Comparison of ENCODE assay signal across 14 cellular contexts in genomic region chr15:63915209-63915887, GRCh38.
DNase-seq lines count a peak whose midpoint lies in the region; ATAC-seq and TF ChIP-seq lines count a peak whose summit lies in the region.
"Had no signal": no experiment of that assay in that cellular context is flagged by ENCODE, and none has a peak within 500 bp of the region (broad histone marks: within the 10 kb centered on the region; RNA-seq: fewer than 3 reads in every experiment).

No MANE protein-coding gene starts in this region.

- no peak overlapping the region for H3K4me2 ChIP-seq in neuronal stem cell (ENCODE audit: insufficient read depth, low read length, poor library complexity, severe bottlenecking)
- H3K4me2 ChIP-seq: smooth muscle cell had no signal

- no peak overlapping the region for H2BK5ac ChIP-seq in neuronal stem cell (ENCODE audit: low read length)

- no peak for ATAC-seq in GM18502 (IDR thresholded peaks at IDR 0.05; ENCODE audit: poor library complexity, unreplicated experiment)
- ATAC-seq in GM18867 (IDR thresholded peaks at IDR 0.05; ENCODE audit: unreplicated experiment) = no peak
- ATAC-seq: natural killer cell treated with Interleukin-12 subunit alpha and Interleukin-12 subunit beta and Interleukin-15 and Interleukin-18, amount 100 ng/mL, for 72 hours had no signal

- no peak overlapping the region for H3K4me3 Mint-ChIP-seq in chondrocyte (ENCODE audit: unreplicated experiment)
- H3K4me3 Mint-ChIP-seq: CD4-positive, alpha-beta T cell; natural killer cell treated with Interleukin-12 subunit alpha and Interleukin-12 subunit beta and Interleukin-15 and Interleukin-18, amount 100 ng/mL, for 72 hours had no signal

- no peak overlapping the region for H2AFZ ChIP-seq in neuronal stem cell (ENCODE audit: low read length)

- H3K9ac ChIP-seq in neuronal stem cell (ENCODE audit: low read depth, low read length, poor library complexity) = no peak overlapping the region

- H3K18ac ChIP-seq in neuronal stem cell (ENCODE audit: low read length) = no peak overlapping the region

- no peaks in the 10 kb centered on the region for H3K9me3 ChIP-seq in neuronal stem cell (replicated peaks in 1 of 2; ENCODE audit: control insufficient read depth in 2 of 2, insufficient read depth in 1 of 2, low read depth in 1 of 2, low read length in 2 of 2)

- H3K27ac Mint-ChIP-seq in chondrocyte (ENCODE audit: unreplicated experiment) = peak overlapping the region; percentile 27
- H3K27ac Mint-ChIP-seq: CD4-positive, alpha-beta T cell; natural killer cell treated with Interleukin-12 subunit alpha and Interleukin-12 subunit beta and Interleukin-15 and Interleukin-18, amount 100 ng/mL, for 72 hours had no signal

- no peaks in the 10 kb centered on the region for H3K36me3 ChIP-seq in neuronal stem cell (replicated peaks in 1 of 2; ENCODE audit: control insufficient read depth in 2 of 2, insufficient read depth in 2 of 2, low read length in 2 of 2)
- H3K36me3 ChIP-seq: cardiac muscle cell had no signal

- POLR2A ChIA-PET in GM10248 (lab: Yijun Ruan, JAX) = no interaction called here

- H3K4me3 ChIP-seq in neuronal stem cell (ENCODE audit: low read length in 2 of 2) = no peak overlapping the region
- H3K4me3 ChIP-seq: cardiac muscle cell, smooth muscle cell had no signal

- H3K79me1 ChIP-seq in neuronal stem cell (ENCODE audit: low read depth, low read length) = no peaks in the 10 kb centered on the region

- no peaks in the 10 kb centered on the region for H3K27me3 Mint-ChIP-seq in chondrocyte (ENCODE audit: low read depth)
- H3K27me3 Mint-ChIP-seq: CD4-positive, alpha-beta T cell; natural killer cell treated with Interleukin-12 subunit alpha and Interleukin-12 subunit beta and Interleukin-15 and Interleukin-18, amount 100 ng/mL, for 72 hours had no signal

- H3K14ac ChIP-seq in neuronal stem cell (ENCODE audit: low read length) = no peak overlapping the region

- H2BK15ac ChIP-seq in neuronal stem cell (ENCODE audit: low read length) = peak overlapping the region; percentile 30

- H2BK12ac ChIP-seq in neuronal stem cell (ENCODE audit: low read length) = no peak overlapping the region

- H3K27me3 ChIP-seq in neuronal stem cell (ENCODE audit: control insufficient read depth in 3 of 3, insufficient read depth in 3 of 3, low read depth in 1 of 3, low read length in 3 of 3) = no peaks in the 10 kb centered on the region
- H3K27me3 ChIP-seq: cardiac muscle cell had no signal

- H3K9me3 Mint-ChIP-seq in chondrocyte (ENCODE audit: low read depth) = no peaks in the 10 kb centered on the region
- H3K9me3 Mint-ChIP-seq: CD4-positive, alpha-beta T cell; natural killer cell treated with Interleukin-12 subunit alpha and Interleukin-12 subunit beta and Interleukin-15 and Interleukin-18, amount 100 ng/mL, for 72 hours had no signal

- peak; percentile 56 for DNase-seq in GM10248 (ENCODE audit: extremely low spot score)
- peak; percentile 48 for DNase-seq in HuH-7.5 (ENCODE audit: low spot score)
- no peak for DNase-seq in chondrocyte (ENCODE audit: low spot score)
- DNase-seq in neuronal stem cell (ENCODE audit: low spot score) = no peak
- DNase-seq in T-helper 2 cell = no peak
- no peak for DNase-seq in SKM-1 treated with dmso at 0.1 percent for 144 hours (lab: John Stamatoyannopoulos, UW; ENCODE audit: unreplicated experiment)
- DNase-seq: CD4-positive, alpha-beta T cell; kidney; NCI-H2081 treated with DMSO at 0.1 percent for 48 hours had no signal

- peaks cover 37% of the 10 kb centered on the region for H3K4me1 Mint-ChIP-seq in chondrocyte (ENCODE audit: low read depth)

- no peak overlapping the region for H4K91ac ChIP-seq in neuronal stem cell (ENCODE audit: low read depth, low read length, poor library complexity)

- CTCF ChIA-PET in GM10248 (lab: Yijun Ruan, JAX) = interaction anchor here (0.8 to 0.9 kb wide), 2 partner anchors 131 to 163 kb away, joined by 4 read pairs; partner anchors contain the start of gene DAPK2

- no peak overlapping the region for H2AK5ac ChIP-seq in neuronal stem cell (ENCODE audit: low read depth, low read length)

- H3K4me1 ChIP-seq in neuronal stem cell (ENCODE audit: control insufficient read depth in 2 of 2, insufficient read depth in 1 of 2, low read depth in 1 of 2, low read length in 2 of 2) = peaks cover 20 to 23% of the 10 kb centered on the region in 2 donors

- TF ChIP-seq CTCF in GM10248 (IDR thresholded peaks at IDR 0.05; ENCODE audit: control extremely low read depth, extremely low read depth, low read depth, missing control alignments) = no peak
- no peak for TF ChIP-seq CTCF in chondrocyte (IDR thresholded peaks at IDR 0.05)

- WGBS in neuronal stem cell (ENCODE audit: extremely low coverage in 2 of 2, insufficient read length in 2 of 2, insufficient replicate concordance in 1 of 2), 2 donors = no CpG with 5 or more reads among the region's 3 CpGs

- H3K4ac ChIP-seq in neuronal stem cell (ENCODE audit: low read length) = no peak overlapping the region

- H3K27ac ChIP-seq in neuronal stem cell (replicated peaks; ENCODE audit: low read length) = no peak overlapping the region
- H3K27ac ChIP-seq: cardiac muscle cell had no signal

- no peak overlapping the region for H2BK120ac ChIP-seq in neuronal stem cell (ENCODE audit: low read depth, low read length)

- H4K8ac ChIP-seq in neuronal stem cell (ENCODE audit: low read depth, low read length) = no peak overlapping the region

- no peak overlapping the region for H3K23ac ChIP-seq in neuronal stem cell (ENCODE audit: low read depth, low read length, poor library complexity)

- H3K36me3 Mint-ChIP-seq in chondrocyte (ENCODE audit: low read depth) = no peaks in the 10 kb centered on the region
- H3K36me3 Mint-ChIP-seq: natural killer cell treated with Interleukin-12 subunit alpha and Interleukin-12 subunit beta and Interleukin-15 and Interleukin-18, amount 100 ng/mL, for 72 hours had no signal

Comparison
In these comparisons a context has a peak if more than half of its experiments do, and no peak if none do; other contexts are left out.
1. DNase-seq: peak in GM10248 (single experiment) and HuH-7.5 (single experiment); none in chondrocyte (single experiment), neuronal stem cell (single experiment), T-helper 2 cell (0 of 5) and SKM-1 treated with dmso at 0.1 percent for 144 hours (single experiment).